Comparison of ENCODE assay signal across 26 cellular contexts in the genomic region with DNA sequence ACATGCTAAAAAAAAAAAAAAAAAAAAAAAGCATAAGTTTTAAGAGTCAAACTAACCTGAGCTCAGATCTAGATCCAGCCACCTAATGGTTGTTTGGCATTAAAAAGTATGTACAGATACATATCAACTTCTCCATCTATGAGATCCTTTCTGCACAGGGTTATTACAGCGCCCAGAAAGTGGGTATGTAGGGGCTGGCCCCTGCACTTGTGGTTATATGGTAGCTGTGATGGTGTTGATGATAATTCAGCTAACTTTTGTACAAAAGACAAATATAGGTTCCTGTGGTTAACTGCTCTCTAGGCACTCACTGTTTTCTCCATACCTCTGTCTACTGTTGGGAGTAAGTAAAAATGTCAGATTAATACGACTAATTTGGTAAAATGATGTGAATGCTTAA.
"Had no signal": no experiment of that assay in that cellular context is flagged by ENCODE, and none has a peak within 500 bp of the region (broad histone marks: within the 10 kb centered on the region; RNA-seq: fewer than 3 reads in every experiment).

No MANE protein-coding gene starts in this region.

- H3K36me3 ChIP-seq: adrenal gland, ascending aorta, brain microvascular endothelial cell, esophagus muscularis mucosa, heart left ventricle, neural progenitor cell, right atrium auricular region, spleen, thoracic aorta had no signal

- H3K9me3 Mint-ChIP-seq: activated CD4-positive, alpha-beta memory T cell treated with anti-CD3 and anti-CD28 coated beads for 36 hours; activated CD4-positive, alpha-beta T cell treated with anti-CD3 and anti-CD28 coated beads, Interleukin-2, amount 10 ng/mL, durations not matched to agents 24 days and 14 days; activated naive CD4-positive, alpha-beta T cell treated with anti-CD3 and anti-CD28 coated beads, Interleukin-2, amount 50 U/mL, for 72 hours; activated T-cell treated with anti-CD3 and anti-CD28 coated beads, Interleukin-2, amount 50 U/mL, for 72 hours; neural progenitor cell had no signal

- H3K27me3 ChIP-seq: adrenal gland, ascending aorta, brain microvascular endothelial cell, esophagus muscularis mucosa, foreskin keratinocyte, heart left ventricle, neural progenitor cell, right atrium auricular region had no signal

- H3K27ac Mint-ChIP-seq: activated CD4-positive, alpha-beta memory T cell treated with anti-CD3 and anti-CD28 coated beads for 36 hours; activated CD4-positive, alpha-beta T cell treated with anti-CD3 and anti-CD28 coated beads, Interleukin-2, amount 10 ng/mL, durations not matched to agents 24 days and 14 days; activated naive CD4-positive, alpha-beta T cell treated with anti-CD3 and anti-CD28 coated beads, Interleukin-2, amount 50 U/mL, for 72 hours; activated T-cell treated with anti-CD3 and anti-CD28 coated beads, Interleukin-2, amount 50 U/mL, for 72 hours; mesothelial cell of epicardium; naive B cell; neural progenitor cell had no signal

- H3K4me3 Mint-ChIP-seq: activated CD4-positive, alpha-beta memory T cell treated with anti-CD3 and anti-CD28 coated beads for 36 hours; activated CD4-positive, alpha-beta T cell treated with anti-CD3 and anti-CD28 coated beads, Interleukin-2, amount 10 ng/mL, durations not matched to agents 24 days and 14 days; activated T-cell treated with anti-CD3 and anti-CD28 coated beads, Interleukin-2, amount 50 U/mL, for 72 hours; mesothelial cell of epicardium; naive B cell; neural progenitor cell had no signal

- DNase-seq: activated CD4-positive, alpha-beta memory T cell treated with anti-CD3 and anti-CD28 coated beads for 36 hours; activated CD4-positive, alpha-beta T cell treated with anti-CD3 and anti-CD28 coated beads, Interleukin-2, amount 10 ng/mL, durations not matched to agents 24 days and 14 days; activated CD4-positive, CD25-positive, alpha-beta regulatory T cell treated with anti-CD3 and anti-CD28 coated beads, Interleukin-2, amount 50 U/mL, for 72 hours; activated naive CD4-positive, alpha-beta T cell; activated T-cell treated with anti-CD3 and anti-CD28 coated beads, Interleukin-2, amount 50 U/mL, for 72 hours; adrenal gland; brain microvascular endothelial cell; foreskin keratinocyte; heart left ventricle; hypothalamus; naive B cell; occipital lobe; psoas muscle; spleen; stimulated activated naive CD4-positive, alpha-beta T cell treated with Interleukin-2 at 50 U/mL for 16 hours; T1000; trophoblast cell had no signal

- H3K4me1 Mint-ChIP-seq: activated CD4-positive, alpha-beta T cell treated with anti-CD3 and anti-CD28 coated beads, Interleukin-2, amount 10 ng/mL, durations not matched to agents 24 days and 14 days had no signal

- H3K9me3 ChIP-seq: adrenal gland, ascending aorta, esophagus muscularis mucosa, psoas muscle, right atrium auricular region, spleen, thoracic aorta had no signal

- H3K4me3 ChIP-seq: adrenal gland, ascending aorta, esophagus muscularis mucosa, heart left ventricle, neural progenitor cell, psoas muscle, right atrium auricular region, spleen, thoracic aorta had no signal

- H3K4me1 ChIP-seq: ascending aorta, foreskin keratinocyte, parathyroid adenoma, psoas muscle had no signal

- H3K27ac ChIP-seq: adrenal gland, ascending aorta, esophagus muscularis mucosa, foreskin keratinocyte, neural progenitor cell, parathyroid adenoma, psoas muscle, right atrium auricular region, thoracic aorta had no signal

- ATAC-seq: foreskin keratinocyte, heart left ventricle, psoas muscle had no signal

- H3K36me3 Mint-ChIP-seq: activated CD4-positive, alpha-beta memory T cell treated with anti-CD3 and anti-CD28 coated beads for 36 hours; activated naive CD4-positive, alpha-beta T cell treated with anti-CD3 and anti-CD28 coated beads, Interleukin-2, amount 50 U/mL, for 72 hours; naive B cell had no signal

- FAIRE-seq: urothelium cell line had no signal
